9 cellular contexts compared by ENCODE assay signal in genomic region chr15:47718474-47719440, GRCh38. TPM values are rescaled to one million over a fixed set of nuclear protein-coding genes. Genes with fewer than 3 reads are reported as not detected.
DNase-seq lines count a peak whose midpoint lies in the region; ATAC-seq and TF ChIP-seq lines count a peak whose summit lies in the region.
"Had no signal": no experiment of that assay in that cellular context is flagged by ENCODE, and none has a peak within 500 bp of the region (broad histone marks: within the 10 kb centered on the region; RNA-seq: fewer than 3 reads in every experiment).

No MANE protein-coding gene starts in this region.

- CTCF ChIA-PET in Caco-2 (lab: Charles Lee) (interaction anchor here (0.7 kb wide), 1 partner anchor 32 kb away, joined by 8 read pairs; no protein-coding TSS in a partner anchor), SK-N-SH (lab: Yijun Ruan, JAX) (interaction anchor here (0.6 to 5.2 kb wide), 16 partner anchors 9 to 566 kb away, joined by 3 to 40 read pairs (median 6); no protein-coding TSS in a partner anchor)

- POLR2A ChIA-PET in Caco-2 (lab: Charles Lee) = no interaction called here
- POLR2A ChIA-PET in SK-N-SH (lab: Yijun Ruan, JAX) = interaction anchor here (1.4 to 2.3 kb wide), 3 partner anchors 8 to 269 kb away, joined by 3 to 7 read pairs (median 5); no protein-coding TSS in a partner anchor

- H3K9me2 ChIP-seq in SK-N-SH = no peaks in the 10 kb centered on the region

- TF ChIP-seq RAD21 in SK-N-SH (IDR thresholded peaks at IDR 0.05; ENCODE audit: low read length) = 0 out of 2 replicates have a peak, but pooled peaks have one; percentile 13

- H3K27ac ChIP-seq in SK-N-SH (ENCODE audit: low read depth in 2 of 2, low read length in 1 of 2) = no peak overlapping the region
- H3K27ac ChIP-seq: VCaP had no signal

- H3K36me3 ChIP-seq in Caco-2 (ENCODE audit: control insufficient read depth, insufficient read depth, low read length) (no peaks in the 10 kb centered on the region), SK-N-SH (replicated peaks in 1 of 2; ENCODE audit: control insufficient read depth in 1 of 2, insufficient read depth in 2 of 2, low read length in 1 of 2) (no peaks in the 10 kb centered on the region)

- BruUV-seq in Caco-2 (replicated peaks; lab: Mats Ljungman, UMichigan) = no TSS peak

- no peak for TF ChIP-seq EP300 in SK-N-SH (IDR thresholded peaks at IDR 0.05; ENCODE audit: borderline replicate concordance in 1 of 2, low read depth in 1 of 2, low read length in 1 of 2)

- peak overlapping the region; percentile 64 for H3K4me3 Mint-ChIP-seq in Caco-2 (ENCODE audit: unreplicated experiment)

- H3K4me1 Mint-ChIP-seq in Caco-2 (ENCODE audit: low read depth, unreplicated experiment) = peaks cover 7% of the 10 kb centered on the region

- no peaks in the 10 kb centered on the region for H4K20me1 ChIP-seq in SK-N-SH (ENCODE audit: insufficient read depth)

- H3K9me3 Mint-ChIP-seq in Caco-2 (ENCODE audit: unreplicated experiment) = no peaks in the 10 kb centered on the region

- H3K27ac Mint-ChIP-seq in Caco-2 (ENCODE audit: unreplicated experiment) = no peak overlapping the region

- peak overlapping the region; percentile 87 for H3K4me2 ChIP-seq in SK-N-SH

- intact Hi-C loops in Caco-2 (cut with micrococcal nuclease; ENCODE audit: unreplicated experiment) = loop anchor here (10.0 kb wide), 1 partner anchor 524 kb away; no protein-coding TSS in a partner anchor
- intact Hi-C loops in cardiac septum (cut with DNase I) = loop anchor here (5.0 to 10.0 kb wide), 3 partner anchors 154 to 524 kb away; no protein-coding TSS in a partner anchor

- no peaks in the 10 kb centered on the region for H3K9me3 ChIP-seq in Caco-2
- H3K9me3 ChIP-seq in SK-N-SH = no peaks in the 10 kb centered on the region

- H3K4me3 ChIP-seq in Caco-2 (ENCODE audit: low read depth, low read length) = no peak overlapping the region; the same call in 1 of the 2 replicates
- H3K4me3 ChIP-seq in SK-N-SH (ENCODE audit: low read depth in 2 of 2, low read length in 1 of 2) = peak overlapping the region; percentile 45 to 64

- H3K27me3 ChIP-seq in Caco-2 (replicated peaks; ENCODE audit: control insufficient read depth, insufficient read depth, low read length) = no peaks in the 10 kb centered on the region; the same call in 1 of the 2 replicates
- peaks cover 57% of the 10 kb centered on the region for H3K27me3 ChIP-seq in SK-N-SH (ENCODE audit: insufficient read depth)

- H3K27me3 Mint-ChIP-seq in Caco-2 (ENCODE audit: insufficient read depth, unreplicated experiment) = peaks cover 29% of the 10 kb centered on the region

- no peaks in the 10 kb centered on the region for H3K36me3 Mint-ChIP-seq in Caco-2 (ENCODE audit: insufficient read depth, unreplicated experiment)

- no peaks in the 10 kb centered on the region for H3F3A ChIP-seq in SK-N-SH (replicated peaks; ENCODE audit: insufficient read depth)

- DNase-seq in Caco-2 = no peak
- DNase-seq in SK-N-SH = peak; percentile 56
- peak; percentile 76 for DNase-seq in cardiac septum (ENCODE audit: low spot score)
- peak; percentile 68 for DNase-seq in pons (ENCODE audit: low spot score)
- DNase-seq in NCI-H2029 (lab: John Stamatoyannopoulos, UW) = no peak
- DNase-seq in NCI-H446 (lab: John Stamatoyannopoulos, UW) = no peak

- 11% methylated on average over 41 of the region's 51 CpGs for WGBS in SK-N-SH (ENCODE audit: low lambda C conversion rate)

- peak overlapping the region; percentile 46; the same call in 1 of the 2 replicates for H2AFZ ChIP-seq in SK-N-SH (ENCODE audit: low read depth)

- no peak overlapping the region for H3K9ac ChIP-seq in SK-N-SH

- no peaks in the 10 kb centered on the region for H3K4me1 ChIP-seq in Caco-2
- peaks cover 6 to 8% of the 10 kb centered on the region in 2 experiments; a peak in 3 of 4 replicates for H3K4me1 ChIP-seq in SK-N-SH (ENCODE audit: control insufficient read depth in 1 of 2, insufficient read depth in 2 of 2, low read depth in 1 of 2, low read length in 1 of 2)

- H3K79me2 ChIP-seq in SK-N-SH (ENCODE audit: insufficient read depth) = no peaks in the 10 kb centered on the region

- no peak for TF ChIP-seq CTCF in Caco-2 (IDR thresholded peaks at IDR 0.05; ENCODE audit: insufficient read depth in 1 of 2, low read depth in 1 of 2, low read length in 1 of 2, severe bottlenecking in 1 of 2, unreplicated experiment in 1 of 2)
- no peak for TF ChIP-seq CTCF in SK-N-SH (IDR thresholded peaks at IDR 0.05)

- no peak for ATAC-seq in GM18519 (IDR thresholded peaks at IDR 0.05; ENCODE audit: low FRiP score, unreplicated experiment)
- no peak for ATAC-seq in HG03460 (IDR thresholded peaks at IDR 0.05; ENCODE audit: unreplicated experiment)

TF ChIP-seq in SK-N-SH, 30 proteins besides CTCF, POLR2A, EP300 and RAD21:
- no peak for TF ChIP-seq TAF1 (IDR thresholded peaks at IDR 0.05; ENCODE audit: borderline replicate concordance, low read depth, low read length)

RNA-seq across cellular contexts. Expression of gene SEMA6D, which starts 1.5 kb away (rescaled TPM):
- 0.18 and 0.67 TPM in 2 replicates for total RNA-seq in Caco-2 (2022)
- 0.30 and 0.47 TPM in 2 replicates for polyA plus RNA-seq in SK-N-SH (2012; rRNA removed)
- polyA plus RNA-seq in SK-N-SH (2012; cell fraction: cytosol; rRNA removed) = 0.37 and 0.50 TPM in 2 replicates
- polyA plus RNA-seq in SK-N-SH (2012; cell fraction: nucleus; rRNA removed) = 0.60 and 0.94 TPM in 2 replicates
- 9.9 TPM for total RNA-seq in cardiac septum

Comparison
In these comparisons a context has a peak if more than half of its experiments do, and no peak if none do; other contexts are left out.
1. DNase-seq: peak in SK-N-SH (single experiment), cardiac septum (single experiment) and pons (single experiment); none in Caco-2 (0 of 2), NCI-H2029 (single experiment) and NCI-H446 (0 of 2).